ENCODE assay signal across 1 cellular context in genomic region chr5:135236951-135237791, GRCh38.
TF ChIP-seq lines count a peak whose summit lies in the region.

No MANE protein-coding gene starts in this region.

TF ChIP-seq in SK-N-SH, 30 proteins besides CTCF, POLR2A, EP300 and RAD21 (continued from another document):
- no peak for TF ChIP-seq IRF3 (IDR thresholded peaks at IDR 0.05; ENCODE audit: low read depth, low read length)
- no peak for TF ChIP-seq RXRA (IDR thresholded peaks at IDR 0.05; ENCODE audit: borderline replicate concordance, low read depth)
- no peak for TF ChIP-seq PBX3 (IDR thresholded peaks at IDR 0.05)
- TF ChIP-seq USF1 (IDR thresholded peaks at IDR 0.05; ENCODE audit: borderline replicate concordance, low read depth) = no peak
- no peak for TF ChIP-seq JUND (IDR thresholded peaks at IDR 0.05)
- TF ChIP-seq TAF1 (IDR thresholded peaks at IDR 0.05; ENCODE audit: borderline replicate concordance, low read depth, low read length) = no peak
- no peak for TF ChIP-seq SIN3A (IDR thresholded peaks at IDR 0.05; ENCODE audit: borderline replicate concordance, low read depth, low read length)
- no peak for TF ChIP-seq POLR2AphosphoS5 (IDR thresholded peaks at IDR 0.05; ENCODE audit: low read depth, low read length)
- no peak for TF ChIP-seq MAX (IDR thresholded peaks at IDR 0.05; ENCODE audit: low read depth)
- no peak for TF ChIP-seq YY1 (IDR thresholded peaks at IDR 0.05; ENCODE audit: low read depth)
- no peak for TF ChIP-seq MXI1 (IDR thresholded peaks at IDR 0.05; ENCODE audit: low read depth, low read length)
- TF ChIP-seq SMC3 (IDR thresholded peaks at IDR 0.05; ENCODE audit: low read depth, low read length) = no peak
TF ChIP-seq in SK-N-SH: peak in this region for 0.
